ENCODE assay signal across 27 cellular contexts in genomic region chr5:160129841-160130240, GRCh38.
"Had no signal": no experiment of that assay in that cellular context is flagged by ENCODE, and none has a peak within 500 bp of the region (broad histone marks: within the 10 kb centered on the region; RNA-seq: fewer than 3 reads in every experiment).

No MANE protein-coding gene starts in this region.

- H3K27ac ChIP-seq: brain microvascular endothelial cell, coronary artery, transverse colon, uterus, VCaP had no signal

- H3K9me3 ChIP-seq: transverse colon, uterus had no signal

- H3K27me3 ChIP-seq: brain microvascular endothelial cell, transverse colon, uterus had no signal

- ATAC-seq: stimulated activated naive CD8-positive, alpha-beta T cell treated with anti-CD3 and anti-CD28 coated beads, Interleukin-15, Interleukin-2, amounts not matched to agents 100 U/mL and 50 U/mL, for 24 hours had no signal

- H3K4me3 ChIP-seq: coronary artery, lung, transverse colon, uterus had no signal

- H3K4me3 Mint-ChIP-seq: central memory CD8-positive, alpha-beta T cell; nephron; T-helper 1 cell treated with Interleukin-12 subunit alpha and Interleukin-12 subunit beta and Interleukin-4 antibody, amounts not matched to agents 30 μg/mL and 1 μg/mL, for 36 hours had no signal

- H3K9me3 Mint-ChIP-seq: central memory CD8-positive, alpha-beta T cell; nephron; T-helper 1 cell treated with Interleukin-12 subunit alpha and Interleukin-12 subunit beta and Interleukin-4 antibody, amounts not matched to agents 30 μg/mL and 1 μg/mL, for 36 hours had no signal

- H3K36me3 ChIP-seq: brain microvascular endothelial cell, transverse colon, uterus had no signal

- DNase-seq: activated CD4-positive, CD25-positive, alpha-beta regulatory T cell treated with anti-CD3 and anti-CD28 coated beads, Interleukin-2, amount 50 U/mL, for 72 hours; activated CD8-positive, alpha-beta memory T cell treated with anti-CD3 and anti-CD28 coated beads for 24 hours; activated CD8-positive, alpha-beta memory T cell treated with anti-CD3 and anti-CD28 coated beads, Interleukin-2, amount 50 U/mL, for 48 hours; activated effector memory CD4-positive, alpha-beta T cell treated with anti-CD3 and anti-CD28 coated beads, Interleukin-2, amount 50 U/mL, for 16 hours; activated naive CD4-positive, alpha-beta T cell treated with anti-CD3 and anti-CD28 coated beads, Interleukin-2, amount 50 U/mL, for 16 hours; activated T-cell treated with anti-CD3 and anti-CD28 coated beads, Interleukin-2, amount 50 U/mL, for 48 hours; aorta; brain microvascular endothelial cell; foreskin melanocyte; glutamatergic neuron; hippocampal formation; islet precursor cell; occipital lobe; stimulated activated CD4-positive, alpha-beta T cell treated with anti-CD3 and anti-CD28 coated beads, Interleukin-12 subunit alpha, Interleukin-12 subunit beta, amount 100 ng/mL, for 4 hours; stimulated activated CD4-positive, alpha-beta T cell treated with anti-CD3 and anti-CD28 coated beads, Interleukin-1b, Interleukin-23, amount 100 ng/mL, for 48 hours; stimulated activated CD8-positive, alpha-beta memory T cell treated with anti-CD3 and anti-CD28 coated beads, Interleukin-4, amount 100 ng/mL, for 48 hours; stimulated activated naive CD8-positive, alpha-beta T cell treated with anti-CD3 and anti-CD28 coated beads, Interleukin-15, Interleukin-2, amounts not matched to agents 100 U/mL and 50 U/mL, for 24 hours; substantia nigra; transverse colon; uterus had no signal

- H3K27ac Mint-ChIP-seq: nephron; progenitor cell of endocrine pancreas; T-helper 1 cell treated with Interleukin-12 subunit alpha and Interleukin-12 subunit beta and Interleukin-4 antibody, amounts not matched to agents 30 μg/mL and 1 μg/mL, for 36 hours had no signal

- H3K4me1 Mint-ChIP-seq: central memory CD8-positive, alpha-beta T cell; nephron had no signal
